ENCODE assay signal across 1 cellular context in genomic region chr3:9843715-9844438, GRCh38.
TF ChIP-seq lines count a peak whose summit lies in the region.

A gene with protein sequence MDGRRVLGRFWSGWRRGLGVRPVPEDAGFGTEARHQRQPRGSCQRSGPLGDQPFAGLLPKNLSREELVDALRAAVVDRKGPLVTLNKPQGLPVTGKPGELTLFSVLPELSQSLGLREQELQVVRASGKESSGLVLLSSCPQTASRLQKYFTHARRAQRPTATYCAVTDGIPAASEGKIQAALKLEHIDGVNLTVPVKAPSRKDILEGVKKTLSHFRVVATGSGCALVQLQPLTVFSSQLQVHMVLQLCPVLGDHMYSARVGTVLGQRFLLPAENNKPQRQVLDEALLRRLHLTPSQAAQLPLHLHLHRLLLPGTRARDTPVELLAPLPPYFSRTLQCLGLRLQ (minus strand): TSS chr3:9844008. CDS start chr3:9843990, 18 bp downstream.

TF ChIP-seq in HEK293, 187 proteins besides CTCF, POLR2A, EP300 and RAD21 (continued from another document and continues in another):
- TF ChIP-seq, protein P1, sequence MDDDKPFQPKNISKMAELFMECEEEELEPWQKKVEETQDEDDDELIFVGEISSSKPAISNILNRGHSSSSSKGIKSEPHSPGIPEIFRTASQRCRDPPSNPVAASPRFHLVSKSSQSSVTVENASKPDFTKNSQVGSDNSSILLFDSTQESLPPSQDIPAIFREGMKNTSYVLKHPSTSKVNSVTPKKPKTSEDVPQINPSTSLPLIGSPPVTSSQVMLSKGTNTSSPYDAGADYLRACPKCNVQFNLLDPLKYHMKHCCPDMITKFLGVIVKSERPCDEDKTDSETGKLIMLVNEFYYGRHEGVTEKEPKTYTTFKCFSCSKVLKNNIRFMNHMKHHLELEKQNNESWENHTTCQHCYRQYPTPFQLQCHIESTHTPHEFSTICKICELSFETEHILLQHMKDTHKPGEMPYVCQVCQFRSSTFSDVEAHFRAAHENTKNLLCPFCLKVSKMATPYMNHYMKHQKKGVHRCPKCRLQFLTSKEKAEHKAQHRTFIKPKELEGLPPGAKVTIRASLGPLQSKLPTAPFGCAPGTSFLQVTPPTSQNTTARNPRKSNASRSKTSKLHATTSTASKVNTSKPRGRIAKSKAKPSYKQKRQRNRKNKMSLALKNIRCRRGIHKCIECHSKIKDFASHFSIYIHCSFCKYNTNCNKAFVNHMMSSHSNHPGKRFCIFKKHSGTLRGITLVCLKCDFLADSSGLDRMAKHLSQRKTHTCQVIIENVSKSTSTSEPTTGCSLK (tag by site-specific recombination; IDR thresholded peaks at IDR 0.05) = no peak
- TF ChIP-seq ZNF549 (tag by site-specific recombination; IDR thresholded peaks at IDR 0.05) = no peak
- TF ChIP-seq ZNF202 (tag by site-specific recombination; IDR thresholded peaks at IDR 0.05; ENCODE audit: borderline replicate concordance) = no peak
- no peak for TF ChIP-seq ZNF530 (tag by site-specific recombination; IDR thresholded peaks at IDR 0.05; ENCODE audit: low read depth)
- TF ChIP-seq, protein P2, sequence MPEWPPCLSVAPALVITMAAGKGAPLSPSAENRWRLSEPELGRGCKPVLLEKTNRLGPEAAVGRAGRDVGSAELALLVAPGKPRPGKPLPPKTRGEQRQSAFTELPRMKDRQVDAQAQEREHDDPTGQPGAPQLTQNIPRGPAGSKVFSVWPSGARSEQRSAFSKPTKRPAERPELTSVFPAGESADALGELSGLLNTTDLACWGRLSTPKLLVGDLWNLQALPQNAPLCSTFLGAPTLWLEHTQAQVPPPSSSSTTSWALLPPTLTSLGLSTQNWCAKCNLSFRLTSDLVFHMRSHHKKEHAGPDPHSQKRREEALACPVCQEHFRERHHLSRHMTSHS (tag by site-specific recombination; IDR thresholded peaks at IDR 0.05) = no peak
- TF ChIP-seq ZNF221 (tag by site-specific recombination; IDR thresholded peaks at IDR 0.05; ENCODE audit: borderline replicate concordance) = no peak
- TF ChIP-seq ZNF133 (tag by site-specific recombination; IDR thresholded peaks at IDR 0.05) = no peak
- TF ChIP-seq, protein P3, sequence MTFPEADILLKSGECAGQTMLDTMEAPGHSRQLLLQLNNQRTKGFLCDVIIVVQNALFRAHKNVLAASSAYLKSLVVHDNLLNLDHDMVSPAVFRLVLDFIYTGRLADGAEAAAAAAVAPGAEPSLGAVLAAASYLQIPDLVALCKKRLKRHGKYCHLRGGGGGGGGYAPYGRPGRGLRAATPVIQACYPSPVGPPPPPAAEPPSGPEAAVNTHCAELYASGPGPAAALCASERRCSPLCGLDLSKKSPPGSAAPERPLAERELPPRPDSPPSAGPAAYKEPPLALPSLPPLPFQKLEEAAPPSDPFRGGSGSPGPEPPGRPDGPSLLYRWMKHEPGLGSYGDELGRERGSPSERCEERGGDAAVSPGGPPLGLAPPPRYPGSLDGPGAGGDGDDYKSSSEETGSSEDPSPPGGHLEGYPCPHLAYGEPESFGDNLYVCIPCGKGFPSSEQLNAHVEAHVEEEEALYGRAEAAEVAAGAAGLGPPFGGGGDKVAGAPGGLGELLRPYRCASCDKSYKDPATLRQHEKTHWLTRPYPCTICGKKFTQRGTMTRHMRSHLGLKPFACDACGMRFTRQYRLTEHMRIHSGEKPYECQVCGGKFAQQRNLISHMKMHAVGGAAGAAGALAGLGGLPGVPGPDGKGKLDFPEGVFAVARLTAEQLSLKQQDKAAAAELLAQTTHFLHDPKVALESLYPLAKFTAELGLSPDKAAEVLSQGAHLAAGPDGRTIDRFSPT (tag by site-specific recombination; IDR thresholded peaks at IDR 0.05) = no peak
- TF ChIP-seq OSR2 (tag by site-specific recombination; IDR thresholded peaks at IDR 0.05) = no peak
- TF ChIP-seq ZNF571 (tag by site-specific recombination; IDR thresholded peaks at IDR 0.05) = no peak
- TF ChIP-seq ZNF324 (tag by site-specific recombination; IDR thresholded peaks at IDR 0.05) = peak; percentile 72; the same call in 1 of the 2 replicates
- no peak for TF ChIP-seq ZNF266 (tag by site-specific recombination; IDR thresholded peaks at IDR 0.05; ENCODE audit: low read depth)
- TF ChIP-seq ZNF596 (tag by site-specific recombination; IDR thresholded peaks at IDR 0.05) = no peak
- TF ChIP-seq, protein P4, sequence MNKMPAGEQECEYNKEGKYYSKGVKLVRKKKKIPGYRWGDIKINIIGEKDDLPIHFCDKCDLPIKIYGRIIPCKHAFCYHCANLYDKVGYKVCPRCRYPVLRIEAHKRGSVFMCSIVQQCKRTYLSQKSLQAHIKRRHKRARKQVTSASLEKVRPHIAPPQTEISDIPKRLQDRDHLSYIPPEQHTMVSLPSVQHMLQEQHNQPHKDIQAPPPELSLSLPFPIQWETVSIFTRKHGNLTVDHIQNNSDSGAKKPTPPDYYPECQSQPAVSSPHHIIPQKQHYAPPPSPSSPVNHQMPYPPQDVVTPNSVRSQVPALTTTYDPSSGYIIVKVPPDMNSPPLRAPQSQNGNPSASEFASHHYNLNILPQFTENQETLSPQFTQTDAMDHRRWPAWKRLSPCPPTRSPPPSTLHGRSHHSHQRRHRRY (tag by site-specific recombination; IDR thresholded peaks at IDR 0.05) = no peak
- no peak for TF ChIP-seq ZNF510 (tag by site-specific recombination; IDR thresholded peaks at IDR 0.05; ENCODE audit: insufficient replicate concordance)
- peak; percentile 99 for TF ChIP-seq ZNF335 (tag by site-specific recombination; conservative IDR thresholded peaks at IDR 0.05)
- no peak for TF ChIP-seq ZNF214 (tag by site-specific recombination; IDR thresholded peaks at IDR 0.05; ENCODE audit: borderline replicate concordance)
- TF ChIP-seq ZNF449 (tag by site-specific recombination; IDR thresholded peaks at IDR 0.05) = no peak
- peak; percentile 53; the same call in 1 of the 2 replicates for TF ChIP-seq PATZ1 (tag by site-specific recombination; IDR thresholded peaks at IDR 0.05)
- no peak for TF ChIP-seq ZNF670 (tag by site-specific recombination; IDR thresholded peaks at IDR 0.05; ENCODE audit: low read depth)
- TF ChIP-seq, protein P5, sequence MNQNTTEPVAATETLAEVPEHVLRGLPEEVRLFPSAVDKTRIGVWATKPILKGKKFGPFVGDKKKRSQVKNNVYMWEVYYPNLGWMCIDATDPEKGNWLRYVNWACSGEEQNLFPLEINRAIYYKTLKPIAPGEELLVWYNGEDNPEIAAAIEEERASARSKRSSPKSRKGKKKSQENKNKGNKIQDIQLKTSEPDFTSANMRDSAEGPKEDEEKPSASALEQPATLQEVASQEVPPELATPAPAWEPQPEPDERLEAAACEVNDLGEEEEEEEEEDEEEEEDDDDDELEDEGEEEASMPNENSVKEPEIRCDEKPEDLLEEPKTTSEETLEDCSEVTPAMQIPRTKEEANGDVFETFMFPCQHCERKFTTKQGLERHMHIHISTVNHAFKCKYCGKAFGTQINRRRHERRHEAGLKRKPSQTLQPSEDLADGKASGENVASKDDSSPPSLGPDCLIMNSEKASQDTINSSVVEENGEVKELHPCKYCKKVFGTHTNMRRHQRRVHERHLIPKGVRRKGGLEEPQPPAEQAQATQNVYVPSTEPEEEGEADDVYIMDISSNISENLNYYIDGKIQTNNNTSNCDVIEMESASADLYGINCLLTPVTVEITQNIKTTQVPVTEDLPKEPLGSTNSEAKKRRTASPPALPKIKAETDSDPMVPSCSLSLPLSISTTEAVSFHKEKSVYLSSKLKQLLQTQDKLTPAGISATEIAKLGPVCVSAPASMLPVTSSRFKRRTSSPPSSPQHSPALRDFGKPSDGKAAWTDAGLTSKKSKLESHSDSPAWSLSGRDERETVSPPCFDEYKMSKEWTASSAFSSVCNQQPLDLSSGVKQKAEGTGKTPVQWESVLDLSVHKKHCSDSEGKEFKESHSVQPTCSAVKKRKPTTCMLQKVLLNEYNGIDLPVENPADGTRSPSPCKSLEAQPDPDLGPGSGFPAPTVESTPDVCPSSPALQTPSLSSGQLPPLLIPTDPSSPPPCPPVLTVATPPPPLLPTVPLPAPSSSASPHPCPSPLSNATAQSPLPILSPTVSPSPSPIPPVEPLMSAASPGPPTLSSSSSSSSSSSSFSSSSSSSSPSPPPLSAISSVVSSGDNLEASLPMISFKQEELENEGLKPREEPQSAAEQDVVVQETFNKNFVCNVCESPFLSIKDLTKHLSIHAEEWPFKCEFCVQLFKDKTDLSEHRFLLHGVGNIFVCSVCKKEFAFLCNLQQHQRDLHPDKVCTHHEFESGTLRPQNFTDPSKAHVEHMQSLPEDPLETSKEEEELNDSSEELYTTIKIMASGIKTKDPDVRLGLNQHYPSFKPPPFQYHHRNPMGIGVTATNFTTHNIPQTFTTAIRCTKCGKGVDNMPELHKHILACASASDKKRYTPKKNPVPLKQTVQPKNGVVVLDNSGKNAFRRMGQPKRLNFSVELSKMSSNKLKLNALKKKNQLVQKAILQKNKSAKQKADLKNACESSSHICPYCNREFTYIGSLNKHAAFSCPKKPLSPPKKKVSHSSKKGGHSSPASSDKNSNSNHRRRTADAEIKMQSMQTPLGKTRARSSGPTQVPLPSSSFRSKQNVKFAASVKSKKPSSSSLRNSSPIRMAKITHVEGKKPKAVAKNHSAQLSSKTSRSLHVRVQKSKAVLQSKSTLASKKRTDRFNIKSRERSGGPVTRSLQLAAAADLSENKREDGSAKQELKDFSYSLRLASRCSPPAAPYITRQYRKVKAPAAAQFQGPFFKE (tag by site-specific recombination; IDR thresholded peaks at IDR 0.05; ENCODE audit: borderline replicate concordance) = no peak
- 0 out of 2 replicates have a peak, but pooled peaks have one; percentile 33 for TF ChIP-seq KLF9 (tag by site-specific recombination; IDR thresholded peaks at IDR 0.05; ENCODE audit: low read depth)
- TF ChIP-seq ZBTB21 (tag by site-specific recombination; IDR thresholded peaks at IDR 0.05) = no peak
- no peak for TF ChIP-seq ZNF239 (tag by site-specific recombination; IDR thresholded peaks at IDR 0.05)
- TF ChIP-seq, protein P6, sequence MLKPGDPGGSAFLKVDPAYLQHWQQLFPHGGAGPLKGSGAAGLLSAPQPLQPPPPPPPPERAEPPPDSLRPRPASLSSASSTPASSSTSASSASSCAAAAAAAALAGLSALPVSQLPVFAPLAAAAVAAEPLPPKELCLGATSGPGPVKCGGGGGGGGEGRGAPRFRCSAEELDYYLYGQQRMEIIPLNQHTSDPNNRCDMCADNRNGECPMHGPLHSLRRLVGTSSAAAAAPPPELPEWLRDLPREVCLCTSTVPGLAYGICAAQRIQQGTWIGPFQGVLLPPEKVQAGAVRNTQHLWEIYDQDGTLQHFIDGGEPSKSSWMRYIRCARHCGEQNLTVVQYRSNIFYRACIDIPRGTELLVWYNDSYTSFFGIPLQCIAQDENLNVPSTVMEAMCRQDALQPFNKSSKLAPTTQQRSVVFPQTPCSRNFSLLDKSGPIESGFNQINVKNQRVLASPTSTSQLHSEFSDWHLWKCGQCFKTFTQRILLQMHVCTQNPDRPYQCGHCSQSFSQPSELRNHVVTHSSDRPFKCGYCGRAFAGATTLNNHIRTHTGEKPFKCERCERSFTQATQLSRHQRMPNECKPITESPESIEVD (tag by site-specific recombination; IDR thresholded peaks at IDR 0.05) = no peak
- TF ChIP-seq ZNF777 (tag by site-specific recombination; IDR thresholded peaks at IDR 0.05; ENCODE audit: borderline replicate concordance) = 0 out of 2 replicates have a peak, but pooled peaks have one; percentile 59
- TF ChIP-seq, protein P7, sequence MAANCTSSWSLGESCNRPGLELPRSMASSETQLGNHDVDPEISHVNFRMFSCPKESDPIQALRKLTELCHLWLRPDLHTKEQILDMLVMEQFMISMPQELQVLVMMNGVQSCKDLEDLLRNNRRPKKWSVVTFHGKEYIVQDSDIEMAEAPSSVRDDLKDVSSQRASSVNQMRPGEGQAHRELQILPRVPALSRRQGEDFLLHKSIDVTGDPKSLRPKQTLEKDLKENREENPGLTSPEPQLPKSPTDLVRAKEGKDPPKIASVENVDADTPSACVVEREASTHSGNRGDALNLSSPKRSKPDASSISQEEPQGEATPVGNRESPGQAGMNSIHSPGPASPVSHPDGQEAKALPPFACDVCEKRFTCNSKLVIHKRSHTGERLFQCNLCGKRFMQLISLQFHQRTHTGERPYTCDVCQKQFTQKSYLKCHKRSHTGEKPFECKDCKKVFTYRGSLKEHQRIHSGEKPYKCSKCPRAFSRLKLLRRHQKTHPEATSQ (tag by site-specific recombination; IDR thresholded peaks at IDR 0.05) = no peak
- TF ChIP-seq ZNF521 (tag by site-specific recombination; IDR thresholded peaks at IDR 0.05) = no peak
- no peak for TF ChIP-seq ZNF561 (tag by site-specific recombination; IDR thresholded peaks at IDR 0.05; ENCODE audit: borderline replicate concordance)
- TF ChIP-seq ZNF404 (tag by site-specific recombination; IDR thresholded peaks at IDR 0.05) = no peak
- TF ChIP-seq ZBTB48 (tag by site-specific recombination; IDR thresholded peaks at IDR 0.05) = no peak
- TF ChIP-seq ZNF707 (tag by site-specific recombination; IDR thresholded peaks at IDR 0.05) = no peak
- TF ChIP-seq ZNF302 (tag by site-specific recombination; IDR thresholded peaks at IDR 0.05; ENCODE audit: low read depth) = no peak
- TF ChIP-seq ZFP41 (tag by site-specific recombination; IDR thresholded peaks at IDR 0.05; ENCODE audit: borderline replicate concordance) = no peak
- 0 out of 2 replicates have a peak, but pooled peaks have one; percentile 12 for TF ChIP-seq KLF10 (tag by site-specific recombination; IDR thresholded peaks at IDR 0.05)
- no peak for TF ChIP-seq ZNF132 (tag by site-specific recombination; IDR thresholded peaks at IDR 0.05; ENCODE audit: borderline replicate concordance)
